13 cellular contexts compared by ENCODE assay signal in the genomic region with DNA sequence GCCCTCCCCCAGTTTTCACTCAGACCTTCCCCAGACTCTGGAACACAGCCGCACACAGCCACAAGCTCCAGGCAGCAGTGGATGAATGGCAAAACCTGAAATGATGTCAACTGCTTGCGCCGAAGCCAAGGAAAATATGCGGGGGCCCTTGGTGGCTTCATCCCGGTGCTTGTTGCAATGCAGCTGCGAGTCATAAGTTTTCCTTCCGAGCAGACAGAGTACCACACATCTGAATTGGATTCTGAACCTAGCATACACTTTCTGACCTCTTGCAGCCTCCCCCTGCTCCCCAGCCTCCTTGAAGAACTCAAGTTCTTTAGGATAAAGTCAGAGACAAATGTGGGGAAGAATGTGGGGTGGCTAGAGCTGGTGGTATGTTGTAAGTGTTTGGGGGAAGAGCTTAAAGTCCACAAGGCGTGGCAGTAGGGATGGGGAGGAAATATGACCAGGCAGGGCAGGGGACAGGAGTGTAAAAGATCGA.
DNase-seq lines count a peak whose midpoint lies in the region; ATAC-seq, FAIRE-seq and TF ChIP-seq lines count a peak whose summit lies in the region.
"Had no signal": no experiment of that assay in that cellular context is flagged by ENCODE, and none has a peak within 500 bp of the region (broad histone marks: within the 10 kb centered on the region; RNA-seq: fewer than 3 reads in every experiment).

No MANE protein-coding gene starts in this region.

- peaks cover 5 to 7% of the 10 kb centered on the region in 2 donors for H3K9me3 Mint-ChIP-seq in effector memory CD8-positive, alpha-beta T cell

- H3K4me3 ChIP-seq in brain microvascular endothelial cell (ENCODE audit: low read depth, low read length): no peak overlapping the region
- H3K4me3 ChIP-seq in thoracic aorta: no peak overlapping the region
- no peak overlapping the region for H3K4me3 ChIP-seq in dorsolateral prefrontal cortex
- H3K4me3 ChIP-seq: right lobe of liver had no signal

- H3K27me3 Mint-ChIP-seq in effector memory CD8-positive, alpha-beta T cell: no peaks in the 10 kb centered on the region

- peak; percentile 81 for FAIRE-seq in H54 (lab: Jason Lieb, UNC)

- H3K4me1 Mint-ChIP-seq in effector memory CD8-positive, alpha-beta T cell (ENCODE audit: low read depth in 2 of 2): no peaks in the 10 kb centered on the region

- H3K27ac Mint-ChIP-seq in effector memory CD8-positive, alpha-beta T cell: no peak overlapping the region

- no peaks in the 10 kb centered on the region for H3K36me3 Mint-ChIP-seq in effector memory CD8-positive, alpha-beta T cell (ENCODE audit: insufficient read depth)

- no peak for DNase-seq in H54 (ENCODE audit: insufficient read length, low spot score)
- DNase-seq in brain microvascular endothelial cell: peak; percentile 93
- DNase-seq in iris pigment epithelial cell (ENCODE audit: low read depth): peak; percentile 88
- peak; percentile 17 for DNase-seq in thoracic aorta (ENCODE audit: low spot score)
- DNase-seq in NCI-H2227 (lab: John Stamatoyannopoulos, UW; ENCODE audit: unreplicated experiment): no peak
- DNase-seq in dorsolateral prefrontal cortex: no peak
- no peak for DNase-seq in MV-4-11 (lab: John Stamatoyannopoulos, UW)
- no peak for DNase-seq in effector memory CD8-positive, alpha-beta T cell
- DNase-seq: Calu3, glutamatergic neuron, Kasumi-1, right lobe of liver, WERI-Rb-1 had no signal

- in situ Hi-C loops in brain microvascular endothelial cell (cut with HindIII; ENCODE audit: low pct_ligation_motif_present, low sequenced_read_pairs): no loop called here

- peak overlapping the region; percentile 72 for H3K27ac ChIP-seq in brain microvascular endothelial cell
- H3K27ac ChIP-seq in thoracic aorta: no peak overlapping the region
- no peak overlapping the region for H3K27ac ChIP-seq in dorsolateral prefrontal cortex
- H3K27ac ChIP-seq: right lobe of liver, WERI-Rb-1 had no signal

- no peaks in the 10 kb centered on the region for H3K27me3 ChIP-seq in brain microvascular endothelial cell (replicated peaks)
- H3K27me3 ChIP-seq in thoracic aorta (replicated peaks; ENCODE audit: insufficient read depth): no peaks in the 10 kb centered on the region
- H3K27me3 ChIP-seq in dorsolateral prefrontal cortex: peaks cover 0 to 9% (median 0%) of the 10 kb centered on the region in 45 donors
- H3K27me3 ChIP-seq: right lobe of liver had no signal

- H3K9me3 ChIP-seq in thoracic aorta: no peaks in the 10 kb centered on the region
- H3K9me3 ChIP-seq: right lobe of liver had no signal

- TF ChIP-seq CTCF in brain microvascular endothelial cell (IDR thresholded peaks at IDR 0.05; ENCODE audit: low read depth, low read length, missing control alignments) (no peak), thoracic aorta (IDR thresholded peaks at IDR 0.05) (no peak), dorsolateral prefrontal cortex (IDR thresholded peaks at IDR 0.05 in 54 of 56, conservative IDR thresholded peaks at IDR 0.05 in 2 of 56; ENCODE audit: low read depth in 1 of 56, partially characterized antibody in 56 of 56) (no peak)

- H3K4me3 Mint-ChIP-seq in effector memory CD8-positive, alpha-beta T cell: no peak overlapping the region

- H3K4me1 ChIP-seq in thoracic aorta (ENCODE audit: control insufficient read depth in 1 of 2, low read depth in 2 of 2): peaks cover 0 to 30% of the 10 kb centered on the region in 2 donors
- H3K4me1 ChIP-seq: right lobe of liver had no signal

- TF ChIP-seq POLR2A in H54 (IDR thresholded peaks at IDR 0.05; ENCODE audit: low read depth, low read length): no peak

- H3K36me3 ChIP-seq in brain microvascular endothelial cell (replicated peaks) (no peaks in the 10 kb centered on the region), thoracic aorta (no peaks in the 10 kb centered on the region)
- H3K36me3 ChIP-seq: right lobe of liver, WERI-Rb-1 had no signal

- intact Hi-C loops in dorsolateral prefrontal cortex (cut with DNase I): no loop called here

- no peak for ATAC-seq in thoracic aorta (ENCODE audit: insufficient number of reproducible peaks, low FRiP score, low read depth)
- no peak for ATAC-seq in effector memory CD8-positive, alpha-beta T cell (replicated peaks)
- ATAC-seq: right lobe of liver had no signal

Comparison
In these comparisons a context has a peak if more than half of its experiments do, and no peak if none do; other contexts are left out.
1. DNase-seq: peak in brain microvascular endothelial cell (single experiment), iris pigment epithelial cell (single experiment) and thoracic aorta (single experiment); none in H54 (single experiment), NCI-H2227 (single experiment), dorsolateral prefrontal cortex (0 of 10), MV-4-11 (single experiment) and effector memory CD8-positive, alpha-beta T cell (0 of 3).